1 cellular context compared by ENCODE assay signal in genomic region chr6:83767033-83767432, GRCh38.
TF ChIP-seq lines count a peak whose summit lies in the region.

No MANE protein-coding gene starts in this region.

TF ChIP-seq in H1, 55 proteins besides CTCF, POLR2A, EP300 and RAD21 (continued from another document):
- no peak for TF ChIP-seq SIN3A (conservative IDR thresholded peaks at IDR 0.05 in 1 of 2, IDR thresholded peaks at IDR 0.05 in 1 of 2; ENCODE audit: low read depth in 1 of 2, low read length in 2 of 2)
- TF ChIP-seq, protein P1, sequence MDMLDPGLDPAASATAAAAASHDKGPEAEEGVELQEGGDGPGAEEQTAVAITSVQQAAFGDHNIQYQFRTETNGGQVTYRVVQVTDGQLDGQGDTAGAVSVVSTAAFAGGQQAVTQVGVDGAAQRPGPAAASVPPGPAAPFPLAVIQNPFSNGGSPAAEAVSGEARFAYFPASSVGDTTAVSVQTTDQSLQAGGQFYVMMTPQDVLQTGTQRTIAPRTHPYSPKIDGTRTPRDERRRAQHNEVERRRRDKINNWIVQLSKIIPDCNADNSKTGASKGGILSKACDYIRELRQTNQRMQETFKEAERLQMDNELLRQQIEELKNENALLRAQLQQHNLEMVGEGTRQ (IDR thresholded peaks at IDR 0.05; ENCODE audit: low read length): no peak
- TF ChIP-seq CTBP2 (IDR thresholded peaks at IDR 0.05; ENCODE audit: borderline replicate concordance, insufficient read depth, insufficient read length, low read length): no peak
- no peak for TF ChIP-seq JUND (IDR thresholded peaks at IDR 0.05; ENCODE audit: low read length)
- TF ChIP-seq NANOG (IDR thresholded peaks at IDR 0.05; ENCODE audit: insufficient read depth, low read depth, low read length, poor library complexity, severe bottlenecking): no peak
